Comparison of ENCODE assay signal across 20 cellular contexts in genomic region chr2:15933184-15933845, GRCh38. TPM values are rescaled to one million over a fixed set of nuclear protein-coding genes. Genes with fewer than 3 reads are reported as not detected.
DNase-seq lines count a peak whose midpoint lies in the region; ATAC-seq, FAIRE-seq and TF ChIP-seq lines count a peak whose summit lies in the region.
"Had no signal": no experiment of that assay in that cellular context is flagged by ENCODE, and none has a peak within 500 bp of the region (broad histone marks: within the 10 kb centered on the region; RNA-seq: fewer than 3 reads in every experiment).

No MANE protein-coding gene starts in this region.

- no peak for TF ChIP-seq RAD21 in H1 (IDR thresholded peaks at IDR 0.05 in 1 of 2, conservative IDR thresholded peaks at IDR 0.05 in 1 of 2; ENCODE audit: low read depth in 2 of 2, low read length in 2 of 2)

- CTCF ChIA-PET in H1 (lab: Charles Lee; ENCODE audit: partially characterized antibody): interaction anchor here (0.6 to 3.2 kb wide), 4 partner anchors 73 to 239 kb away, joined by 3 to 10 read pairs (median 4); no protein-coding TSS in a partner anchor

- no peaks in the 10 kb centered on the region for H3K9me2 ChIP-seq in Karpas-422 (replicated peaks; ENCODE audit: insufficient read depth, low read length)

- H2BK15ac ChIP-seq in H1 (ENCODE audit: low read length): peak overlapping the region; percentile 61; the same call in 1 of the 2 replicates

- peak overlapping the region; percentile 35; the same call in 1 of the 2 replicates for H2BK5ac ChIP-seq in H1 (ENCODE audit: low read depth, low read length)
- peak overlapping the region; percentile 27 for H2BK5ac ChIP-seq in trophoblast cell (ENCODE audit: low read depth, low read length, poor library complexity)

- H3K4me1 ChIP-seq in Karpas-422 (ENCODE audit: low read length) (no peaks in the 10 kb centered on the region), H1 (replicated peaks in 1 of 4; ENCODE audit: control insufficient read depth in 3 of 4, insufficient read depth in 4 of 4, low read length in 3 of 4) (peaks cover 3 to 11% (median 5%) of the 10 kb centered on the region in 4 experiments; a peak in 5 of 7 replicates), trophoblast cell (ENCODE audit: control insufficient read depth in 1 of 2, insufficient read depth in 2 of 2, low read length in 2 of 2) (peaks cover 12 to 14% of the 10 kb centered on the region in 2 experiments)

- no peak overlapping the region for H4K91ac ChIP-seq in H1 (replicated peaks; ENCODE audit: insufficient read length, low read length)
- peak overlapping the region; percentile 61 for H4K91ac ChIP-seq in trophoblast cell (ENCODE audit: low read depth, low read length)

- H2BK12ac ChIP-seq in H1 (ENCODE audit: low read depth, low read length) (0 out of 2 replicates have a peak overlapping the region, but pooled peaks have one; percentile 68), trophoblast cell (ENCODE audit: low read length) (peak overlapping the region; percentile 51)

- H2BK20ac ChIP-seq in H1 (ENCODE audit: low read length): 0 out of 2 replicates have a peak overlapping the region, but pooled peaks have one; percentile 48

- no peaks in the 10 kb centered on the region for H4K20me1 ChIP-seq in Karpas-422 (ENCODE audit: insufficient read depth, low read depth, low read length)
- no peaks in the 10 kb centered on the region for H4K20me1 ChIP-seq in H1 (replicated peaks in 1 of 2; ENCODE audit: control insufficient read depth in 1 of 2, insufficient read depth in 2 of 2, low read length in 2 of 2)

- H3K79me2 ChIP-seq in Karpas-422 (ENCODE audit: low read length): no peaks in the 10 kb centered on the region
- no peaks in the 10 kb centered on the region for H3K79me2 ChIP-seq in H1 (ENCODE audit: control insufficient read depth in 1 of 2, insufficient read depth in 2 of 2, low read length in 2 of 2)
- H3K79me2 ChIP-seq in trophoblast cell (ENCODE audit: control insufficient read depth, insufficient read depth, low read length, poor library complexity): no peaks in the 10 kb centered on the region

- H3K27ac ChIP-seq in Karpas-422 (ENCODE audit: low read length) (no peak overlapping the region), H1 (ENCODE audit: low read depth, low read length) (no peak overlapping the region), trophoblast cell (ENCODE audit: low read depth, low read length) (peak overlapping the region; percentile 34)

- H3K36me3 ChIP-seq in Karpas-422 (ENCODE audit: insufficient read depth, low read length) (no peaks in the 10 kb centered on the region), H1 (ENCODE audit: control insufficient read depth in 2 of 4, insufficient read depth in 4 of 4, low read length in 3 of 4) (no peaks in the 10 kb centered on the region), trophoblast cell (ENCODE audit: control insufficient read depth in 1 of 2, insufficient read depth in 2 of 2, low read length in 2 of 2) (no peaks in the 10 kb centered on the region)

- no peak overlapping the region for H3K9ac ChIP-seq in Karpas-422 (ENCODE audit: low read length)
- no peak overlapping the region for H3K9ac ChIP-seq in H1 (replicated peaks in 1 of 4; ENCODE audit: extremely low read depth in 1 of 4, low read depth in 3 of 4, low read length in 3 of 4)
- no peak overlapping the region for H3K9ac ChIP-seq in trophoblast cell (ENCODE audit: low read length)

- H2AK5ac ChIP-seq in H1 (ENCODE audit: low read depth, low read length): no peak overlapping the region
- H2AK5ac ChIP-seq in trophoblast cell (ENCODE audit: low read length): no peak overlapping the region

- TF ChIP-seq POLR2A in H1 (IDR thresholded peaks at IDR 0.05; ENCODE audit: control extremely low read depth in 1 of 2, low read depth in 2 of 2, low read length in 2 of 2): no peak

- H3K4me2 ChIP-seq in Karpas-422 (ENCODE audit: low read depth, low read length, poor library complexity, severe bottlenecking) (no peak overlapping the region), H1 (ENCODE audit: insufficient read depth in 1 of 2, low read depth in 2 of 2, low read length in 2 of 2) (no peak overlapping the region), trophoblast cell (ENCODE audit: low read length) (no peak overlapping the region)

- FAIRE-seq in H1 (lab: Jason Lieb, UNC): no peak
- FAIRE-seq: GM12892, GM19239 had no signal

- H3K14ac ChIP-seq in H1 (ENCODE audit: insufficient read length) (no peak overlapping the region), trophoblast cell (ENCODE audit: low read length) (no peak overlapping the region)

- peak overlapping the region; percentile 22 for H2BK120ac ChIP-seq in H1 (replicated peaks; ENCODE audit: low read depth, low read length)
- H2BK120ac ChIP-seq in trophoblast cell (ENCODE audit: insufficient read depth, low read length, poor library complexity): no peak overlapping the region

- WGBS in H1 (ENCODE audit: extremely low coverage in 1 of 2, insufficient coverage in 1 of 2, insufficient read length in 1 of 2, insufficient replicate concordance in 2 of 2, low coverage in 1 of 2, low lambda C conversion rate in 2 of 2, missing lambda C conversion rate in 1 of 2), 2 experiments: 77% methylated on average over 11 of the region's 11 CpGs; no CpG with 5 or more reads in 1 of the 2 experiments
- WGBS in trophoblast cell (ENCODE audit: extremely low coverage, insufficient coverage, insufficient read length): no CpG with 5 or more reads among the region's 11 CpGs

- 0 out of 2 replicates have a peak overlapping the region, but pooled peaks have one; percentile 6 for H3K18ac ChIP-seq in H1 (ENCODE audit: extremely low read depth, low read length)
- no peak overlapping the region for H3K18ac ChIP-seq in trophoblast cell (ENCODE audit: low read length)

- DNase-seq in Karpas-422: peak; percentile 28
- no peak for DNase-seq in H1 (ENCODE audit: low read depth in 1 of 2, low spot score in 2 of 2)
- peak; percentile 66 to 91 for DNase-seq in trophoblast cell
- no peak for DNase-seq in activated T-cell treated with anti-CD3 and anti-CD28 coated beads for 4 hours
- no peak for DNase-seq in NCI-H2171 treated with DMSO at 0.1 percent for 48 hours (lab: John Stamatoyannopoulos, UW)
- DNase-seq: C1 segment of cervical spinal cord; Calu3; CD4-positive, alpha-beta memory T cell; COR-L47; DMS53; DMS79 treated with DMSO at 0.1 percent for 48 hours; GOT3; H7; HCEC 1CT had no signal

- H3K23me2 ChIP-seq in H1 (ENCODE audit: low read depth, low read length): no peaks in the 10 kb centered on the region; the same call in 1 of the 2 replicates

- H4K12ac ChIP-seq in trophoblast cell (ENCODE audit: low read depth, low read length): no peak overlapping the region

- no peak overlapping the region for H4K5ac ChIP-seq in H1 (ENCODE audit: insufficient read length, low read depth, low read length)

- no peak for ATAC-seq in GM19023 (IDR thresholded peaks at IDR 0.05; ENCODE audit: unreplicated experiment)

- H3K27me3 ChIP-seq in Karpas-422 (ENCODE audit: low read length): no peaks in the 10 kb centered on the region
- no peaks in the 10 kb centered on the region for H3K27me3 ChIP-seq in H1 (replicated peaks in 1 of 4; ENCODE audit: control insufficient read depth in 3 of 4, extremely low read depth in 1 of 4, insufficient read depth in 3 of 4, low read length in 3 of 4)
- no peaks in the 10 kb centered on the region for H3K27me3 ChIP-seq in trophoblast cell (ENCODE audit: insufficient read depth, low read length)

- H3K23ac ChIP-seq in H1 (ENCODE audit: insufficient read length) (no peak overlapping the region), trophoblast cell (ENCODE audit: low read length) (no peak overlapping the region)

- H3K4me3 ChIP-seq in Karpas-422 (ENCODE audit: low read length): no peak overlapping the region
- no peak overlapping the region for H3K4me3 ChIP-seq in H1 (ENCODE audit: extremely low read depth in 1 of 4, insufficient read depth in 2 of 4, low read depth in 3 of 4, low read length in 4 of 4)
- H3K4me3 ChIP-seq in trophoblast cell (ENCODE audit: low read depth, low read length): no peak overlapping the region

- H2AFZ ChIP-seq in Karpas-422 (ENCODE audit: low read length): no peak overlapping the region
- H2AFZ ChIP-seq in H1 (ENCODE audit: low read length): no peak overlapping the region
- H2AFZ ChIP-seq in trophoblast cell (ENCODE audit: insufficient read depth, low read length, poor library complexity): no peak overlapping the region

- H3K56ac ChIP-seq in H1 (replicated peaks; ENCODE audit: insufficient read length, low read depth, low read length): no peak overlapping the region

- H3K79me1 ChIP-seq in H1 (ENCODE audit: low read depth, low read length): no peaks in the 10 kb centered on the region
- H3K79me1 ChIP-seq in trophoblast cell (ENCODE audit: low read length): peaks cover 8% of the 10 kb centered on the region

- POLR2A ChIA-PET in H1 (lab: Charles Lee; ENCODE audit: partially characterized antibody): no interaction called here

- H3K4ac ChIP-seq in H1 (replicated peaks; ENCODE audit: insufficient read length, low read depth, low read length): no peak overlapping the region
- no peak overlapping the region for H3K4ac ChIP-seq in trophoblast cell (ENCODE audit: low read depth, low read length)

- H4K8ac ChIP-seq in H1 (ENCODE audit: extremely low read depth, insufficient read depth, low read length) (no peak overlapping the region), trophoblast cell (ENCODE audit: low read depth, low read length) (no peak overlapping the region)

- no peak for TF ChIP-seq EP300 in H1 (IDR thresholded peaks at IDR 0.05; ENCODE audit: borderline replicate concordance in 1 of 2, low read depth in 2 of 2, low read length in 2 of 2)

- no peaks in the 10 kb centered on the region for H3K9me3 ChIP-seq in Karpas-422 (ENCODE audit: low read length)
- H3K9me3 ChIP-seq in H1 (ENCODE audit: insufficient read depth in 2 of 2, low read depth in 1 of 2, low read length in 1 of 2): peaks cover 2 to 3% of the 10 kb centered on the region in 2 experiments; a peak in 1 of 4 replicates
- no peaks in the 10 kb centered on the region for H3K9me3 ChIP-seq in trophoblast cell (ENCODE audit: insufficient read depth, low read depth, low read length)

- no peak for TF ChIP-seq CTCF in H1 (IDR thresholded peaks at IDR 0.05; ENCODE audit: control extremely low read depth in 1 of 3, insufficient read depth in 1 of 3, low read depth in 1 of 3, low read length in 3 of 3)

TF ChIP-seq in H1, 55 proteins besides CTCF, POLR2A, EP300 and RAD21 (continues in another document):
- no peak for TF ChIP-seq ASH2L (IDR thresholded peaks at IDR 0.05; ENCODE audit: low read length)

RNA-seq across cellular contexts. Expression of gene MYCN, which starts 7.0 kb away (rescaled TPM):
- total RNA-seq in Karpas-422 (2014; rRNA removed; shearing (Covaris generic); ENCODE audit: low replicate concordance): not detected in 2 replicates
- total RNA-seq in H1 (2021; fragmentation: NEBNext Ultra II Directional; extraction: Animal tissue kit (Norgen Biotek cat#: 25700)): 137 and 142 TPM in 2 replicates
- 87.8 and 100 TPM in 2 replicates for polyA plus RNA-seq in H1 (2011; rRNA removed)
- polyA plus RNA-seq in H1 (2011; cell fraction: cytosol; rRNA removed): 90.7 TPM
- polyA plus RNA-seq in H1 (2011; cell fraction: nucleus; rRNA removed): 82.0 TPM
- polyA plus RNA-seq in H1 (2012, experiment 1 of 2): 85.1 to 103 TPM (median 94.3 TPM) in 4 replicates
- polyA plus RNA-seq in H1 (2012, experiment 2 of 2): 144 TPM
- polyA plus RNA-seq in H1 (2013, experiment 1 of 2): 90.2 TPM
- polyA plus RNA-seq in H1 (2013, experiment 2 of 2): 86.8 TPM
- polyA minus RNA-seq in H1 (2011; rRNA and poly(A)+ RNA removed): 51.6 and 92.6 TPM in 2 replicates
- polyA minus RNA-seq in H1 (2011; cell fraction: cytosol; rRNA and poly(A)+ RNA removed): 57.2 TPM
- 35.0 TPM for polyA minus RNA-seq in H1 (2011; cell fraction: nucleus; rRNA and poly(A)+ RNA removed)
- 104 and 113 TPM in 2 replicates for polyA plus RNA-seq in trophoblast cell (2013)
- total RNA-seq: A172, G401 had no signal
- polyA plus RNA-seq: BJ; CD4-positive, alpha-beta memory T cell had no signal

Comparison
In these comparisons a context has a peak if more than half of its experiments do, and no peak if none do; other contexts are left out.
1. DNase-seq: peak in Karpas-422 (single experiment) and trophoblast cell (2 of 2); none in H1 (0 of 2), activated T-cell treated with anti-CD3 and anti-CD28 coated beads for 4 hours (single experiment) and NCI-H2171 treated with DMSO at 0.1 percent for 48 hours (single experiment).
2. RNA of gene MYCN, which starts 7.0 kb away (total RNA-seq): 137 to 142 TPM in H1; not detected in Karpas-422; every median in the first group is over 100 times any median in the second.